In genomic region chr6:100344321-100344720, GRCh38 we compare ENCODE assay signal across 21 cellular contexts.
"Had no signal": no experiment of that assay in that cellular context is flagged by ENCODE, and none has a peak within 500 bp of the region (broad histone marks: within the 10 kb centered on the region; RNA-seq: fewer than 3 reads in every experiment).

No MANE protein-coding gene starts in this region.

- H3K36me3 ChIP-seq: ascending aorta, left lung, ovary, prostate gland, right atrium auricular region, transverse colon had no signal

- H3K9me3 ChIP-seq: ascending aorta, left lung, ovary, prostate gland, right atrium auricular region, transverse colon had no signal

- H3K4me1 ChIP-seq: left lung, prostate gland, right atrium auricular region, transverse colon had no signal

- DNase-seq: activated CD4-positive, alpha-beta T cell treated with anti-CD3 and anti-CD28 coated beads for 1 hour; activated CD4-positive, alpha-beta T cell treated with anti-CD3 and anti-CD28 coated beads, Interleukin-2, amount 50 U/mL, for 1 hour; activated CD8-positive, alpha-beta T cell treated with anti-CD3 and anti-CD28 coated beads, Interleukin-2, amount 10 ng/mL, durations not matched to agents 7 days and 5 days; activated gamma-delta T cell treated with Interleukin-2 at 50 U/mL for 16 hours; cerebellar nuclear complex; cortex of kidney; effector CD4-positive, alpha-beta T cell; foreskin melanocyte; kidney; left lung; natural killer cell; ovary; stimulated activated CD4-positive, alpha-beta T cell treated with anti-CD3 and anti-CD28 coated beads, Interleukin-2, amount 100 ng/mL, for 24 hours; T-helper 1 cell; transverse colon had no signal

- ATAC-seq: activated CD8-positive, alpha-beta T cell treated with anti-CD3 and anti-CD28 coated beads, Interleukin-2, amount 10 ng/mL, durations not matched to agents 7 days and 5 days; natural killer cell; stimulated activated memory B cell treated with anti-CD40 and anti-IgM and Interleukin-4, amounts not matched to agents 10 μg/mL and 1 μg/mL and 100 μg/mL, for 72 hours had no signal

- H3K4me3 ChIP-seq: ascending aorta, left lung, lung, ovary, prostate gland, right atrium auricular region, skin epidermis, transverse colon had no signal

- H3K27ac ChIP-seq: left lung, ovary, prostate gland, right atrium auricular region, transverse colon had no signal

- H3K27me3 ChIP-seq: ascending aorta, left lung, ovary, right atrium auricular region, transverse colon had no signal
